ENCODE assay signal across 1 cellular context in the genomic region with DNA sequence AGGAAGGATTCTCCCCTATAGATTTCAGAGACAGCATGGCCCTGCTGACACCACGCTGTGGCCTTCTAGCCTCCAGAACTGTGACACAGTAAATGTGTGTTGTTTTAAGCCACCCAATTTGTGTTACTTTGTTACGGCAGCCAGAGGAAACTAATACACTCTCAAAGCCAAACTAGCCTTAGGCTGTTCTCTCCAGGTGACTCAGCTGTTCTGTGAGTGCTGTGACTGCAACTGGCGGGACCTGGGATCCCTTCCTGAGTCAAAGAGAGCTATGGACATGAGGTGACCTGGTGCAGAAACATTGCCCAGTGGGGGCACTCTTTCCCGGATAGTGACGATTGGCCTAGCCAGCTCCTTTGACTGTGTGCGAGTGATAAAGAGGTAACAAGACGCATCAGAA.
TF ChIP-seq lines count a peak whose summit lies in the region.

No MANE protein-coding gene starts in this region.

TF ChIP-seq in GM23338, 12 proteins besides CTCF, POLR2A, EP300 and RAD21:
- TF ChIP-seq, protein P1, sequence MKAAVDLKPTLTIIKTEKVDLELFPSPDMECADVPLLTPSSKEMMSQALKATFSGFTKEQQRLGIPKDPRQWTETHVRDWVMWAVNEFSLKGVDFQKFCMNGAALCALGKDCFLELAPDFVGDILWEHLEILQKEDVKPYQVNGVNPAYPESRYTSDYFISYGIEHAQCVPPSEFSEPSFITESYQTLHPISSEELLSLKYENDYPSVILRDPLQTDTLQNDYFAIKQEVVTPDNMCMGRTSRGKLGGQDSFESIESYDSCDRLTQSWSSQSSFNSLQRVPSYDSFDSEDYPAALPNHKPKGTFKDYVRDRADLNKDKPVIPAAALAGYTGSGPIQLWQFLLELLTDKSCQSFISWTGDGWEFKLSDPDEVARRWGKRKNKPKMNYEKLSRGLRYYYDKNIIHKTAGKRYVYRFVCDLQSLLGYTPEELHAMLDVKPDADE (IDR thresholded peaks at IDR 0.05): no peak
- TF ChIP-seq ZNF331 (CRISPR knock-in tag; IDR thresholded peaks at IDR 0.05; ENCODE audit: low read depth): no peak
- TF ChIP-seq EZH2phosphoT487 (IDR thresholded peaks at IDR 0.05; ENCODE audit: unreplicated experiment): no peak
